ENCODE assay signal across 2 cellular contexts in genomic region chr12:106941481-106942156, GRCh38.
TF ChIP-seq lines count a peak whose summit lies in the region.

No MANE protein-coding gene starts in this region.

TF ChIP-seq in K562, 482 proteins besides CTCF, POLR2A, EP300 and RAD21 (continues in another document):
- no peak for TF ChIP-seq NR2F6 (CRISPR knock-in tag; IDR thresholded peaks at IDR 0.05)
- TF ChIP-seq, protein P1, sequence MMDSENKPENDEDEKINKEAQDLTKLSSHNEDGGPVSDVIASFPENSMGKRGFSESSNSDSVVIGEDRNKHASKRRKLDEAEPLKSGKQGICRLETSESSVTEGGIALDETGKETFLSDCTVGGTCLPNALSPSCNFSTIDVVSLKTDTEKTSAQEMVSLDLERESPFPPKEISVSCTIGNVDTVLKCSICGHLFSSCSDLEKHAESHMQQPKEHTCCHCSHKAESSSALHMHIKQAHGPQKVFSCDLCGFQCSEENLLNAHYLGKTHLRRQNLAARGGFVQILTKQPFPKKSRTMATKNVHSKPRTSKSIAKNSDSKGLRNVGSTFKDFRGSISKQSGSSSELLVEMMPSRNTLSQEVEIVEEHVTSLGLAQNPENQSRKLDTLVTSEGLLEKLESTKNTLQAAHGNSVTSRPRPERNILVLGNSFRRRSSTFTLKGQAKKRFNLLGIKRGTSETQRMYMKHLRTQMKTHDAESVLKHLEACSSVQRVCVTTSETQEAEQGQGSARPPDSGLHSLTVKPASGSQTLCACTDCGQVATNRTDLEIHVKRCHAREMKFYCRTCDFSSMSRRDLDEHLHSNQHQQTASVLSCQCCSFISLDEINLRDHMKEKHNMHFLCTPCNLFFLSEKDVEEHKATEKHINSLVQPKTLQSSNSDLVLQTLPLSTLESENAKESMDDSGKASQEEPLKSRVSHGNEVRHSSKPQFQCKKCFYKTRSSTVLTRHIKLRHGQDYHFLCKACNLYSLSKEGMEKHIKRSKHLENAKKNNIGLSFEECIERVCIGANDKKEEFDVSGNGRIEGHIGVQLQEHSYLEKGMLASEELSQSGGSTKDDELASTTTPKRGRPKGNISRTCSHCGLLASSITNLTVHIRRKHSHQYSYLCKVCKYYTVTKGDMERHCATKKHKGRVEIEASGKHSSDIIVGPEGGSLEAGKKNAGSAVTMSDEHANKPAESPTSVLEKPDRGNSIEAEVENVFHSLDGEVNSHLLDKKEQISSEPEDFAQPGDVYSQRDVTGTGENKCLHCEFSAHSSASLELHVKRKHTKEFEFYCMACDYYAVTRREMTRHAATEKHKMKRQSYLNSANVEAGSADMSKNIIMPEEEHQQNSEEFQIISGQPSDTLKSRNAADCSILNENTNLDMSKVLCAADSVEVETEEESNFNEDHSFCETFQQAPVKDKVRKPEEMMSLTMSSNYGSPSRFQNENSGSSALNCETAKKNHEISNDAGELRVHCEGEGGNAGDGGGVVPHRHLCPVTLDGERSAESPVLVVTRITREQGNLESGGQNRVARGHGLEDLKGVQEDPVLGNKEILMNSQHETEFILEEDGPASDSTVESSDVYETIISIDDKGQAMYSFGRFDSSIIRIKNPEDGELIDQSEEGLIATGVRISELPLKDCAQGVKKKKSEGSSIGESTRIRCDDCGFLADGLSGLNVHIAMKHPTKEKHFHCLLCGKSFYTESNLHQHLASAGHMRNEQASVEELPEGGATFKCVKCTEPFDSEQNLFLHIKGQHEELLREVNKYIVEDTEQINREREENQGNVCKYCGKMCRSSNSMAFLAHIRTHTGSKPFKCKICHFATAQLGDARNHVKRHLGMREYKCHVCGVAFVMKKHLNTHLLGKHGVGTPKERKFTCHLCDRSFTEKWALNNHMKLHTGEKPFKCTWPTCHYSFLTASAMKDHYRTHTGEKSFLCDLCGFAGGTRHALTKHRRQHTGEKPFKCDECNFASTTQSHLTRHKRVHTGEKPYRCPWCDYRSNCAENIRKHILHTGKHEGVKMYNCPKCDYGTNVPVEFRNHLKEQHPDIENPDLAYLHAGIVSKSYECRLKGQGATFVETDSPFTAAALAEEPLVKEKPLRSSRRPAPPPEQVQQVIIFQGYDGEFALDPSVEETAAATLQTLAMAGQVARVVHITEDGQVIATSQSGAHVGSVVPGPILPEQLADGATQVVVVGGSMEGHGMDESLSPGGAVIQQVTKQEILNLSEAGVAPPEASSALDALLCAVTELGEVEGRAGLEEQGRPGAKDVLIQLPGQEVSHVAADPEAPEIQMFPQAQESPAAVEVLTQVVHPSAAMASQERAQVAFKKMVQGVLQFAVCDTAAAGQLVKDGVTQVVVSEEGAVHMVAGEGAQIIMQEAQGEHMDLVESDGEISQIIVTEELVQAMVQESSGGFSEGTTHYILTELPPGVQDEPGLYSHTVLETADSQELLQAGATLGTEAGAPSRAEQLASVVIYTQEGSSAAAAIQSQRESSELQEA (IDR thresholded peaks at IDR 0.05; ENCODE audit: low read depth), result no peak
- TF ChIP-seq, protein P2, sequence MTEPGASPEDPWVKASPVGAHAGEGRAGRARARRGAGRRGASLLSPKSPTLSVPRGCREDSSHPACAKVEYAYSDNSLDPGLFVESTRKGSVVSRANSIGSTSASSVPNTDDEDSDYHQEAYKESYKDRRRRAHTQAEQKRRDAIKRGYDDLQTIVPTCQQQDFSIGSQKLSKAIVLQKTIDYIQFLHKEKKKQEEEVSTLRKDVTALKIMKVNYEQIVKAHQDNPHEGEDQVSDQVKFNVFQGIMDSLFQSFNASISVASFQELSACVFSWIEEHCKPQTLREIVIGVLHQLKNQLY (CRISPR knock-in tag; conservative IDR thresholded peaks at IDR 0.05), result no peak
- TF ChIP-seq BRD4 (IDR thresholded peaks at IDR 0.05), result no peak
- no peak for TF ChIP-seq EWSR1 (IDR thresholded peaks at IDR 0.05; ENCODE audit: borderline replicate concordance, low read depth, partially characterized antibody)
- TF ChIP-seq CAMTA2 (CRISPR knock-in tag; conservative IDR thresholded peaks at IDR 0.05), result no peak
- no peak for TF ChIP-seq ETV1 (tag; conservative IDR thresholded peaks at IDR 0.05; ENCODE audit: low read depth)
- no peak for TF ChIP-seq FOXK1 (CRISPR knock-in tag; IDR thresholded peaks at IDR 0.05; ENCODE audit: borderline replicate concordance)

TF ChIP-seq in liver, 16 proteins besides CTCF, POLR2A, EP300 and RAD21:
- TF ChIP-seq YY1 (IDR thresholded peaks at IDR 0.05), result no peak
- peak; percentile 14 for TF ChIP-seq MAX (IDR thresholded peaks at IDR 0.05)
- TF ChIP-seq HNF4A (conservative IDR thresholded peaks at IDR 0.05), result peak; percentile 27 to 62
- TF ChIP-seq HNF4G (IDR thresholded peaks at IDR 0.05), result peak; percentile 8
